Comparison of ENCODE assay signal across 8 cellular contexts in the genomic region with DNA sequence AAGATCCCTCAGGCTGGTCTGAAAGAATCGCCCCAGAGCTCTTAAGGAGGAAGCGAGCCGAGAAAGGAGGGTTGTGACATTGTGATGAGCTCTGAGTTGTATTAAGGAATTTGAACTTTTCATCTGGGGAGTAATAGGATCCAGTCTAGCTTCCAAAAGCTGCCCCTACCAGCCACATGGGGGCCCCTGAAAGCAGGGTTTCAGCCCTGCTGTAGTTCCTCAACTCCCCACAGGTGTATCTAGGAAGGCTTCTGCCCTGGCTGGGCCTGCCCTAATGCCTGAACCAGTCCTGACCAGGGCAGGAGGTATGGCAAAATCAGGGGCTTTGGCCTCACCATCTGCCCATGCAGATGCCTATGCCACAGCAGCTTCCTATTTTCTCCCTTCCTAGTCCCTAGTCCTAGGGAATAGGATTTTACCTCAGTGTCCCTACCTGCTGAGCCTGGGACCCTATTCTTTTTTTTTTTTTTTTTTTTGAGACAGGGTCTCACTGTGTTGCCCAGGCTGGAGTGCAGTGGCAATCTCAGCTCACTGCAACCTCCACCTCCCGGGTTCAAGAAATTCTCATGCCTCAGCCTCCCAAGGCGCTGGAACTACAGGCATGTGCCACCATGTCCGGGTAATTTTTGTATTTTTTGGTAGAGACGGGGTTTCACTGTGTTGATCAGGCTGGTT. TPM values are rescaled to one million over a fixed set of nuclear protein-coding genes. Genes with fewer than 3 reads are reported as not detected.
DNase-seq lines count a peak whose midpoint lies in the region; ATAC-seq and TF ChIP-seq lines count a peak whose summit lies in the region.

No MANE protein-coding gene starts in this region.

- POLR2A ChIA-PET in HEK293T (lab: Yijun Ruan, JAX): interaction anchor here (0.7 to 1.5 kb wide), 2 partner anchors 14 kb away, joined by 3 to 10 read pairs; partner anchors contain the start of gene ARPIN

- no peaks in the 10 kb centered on the region for H3K27me3 Mint-ChIP-seq in natural killer cell (ENCODE audit: low read depth in 2 of 2)
- no peaks in the 10 kb centered on the region for H3K27me3 Mint-ChIP-seq in natural killer cell treated with Interleukin-12 subunit alpha and Interleukin-12 subunit beta and Interleukin-15 and Interleukin-18, amount 100 ng/mL, for 72 hours

- H3K4me3 ChIP-seq in foreskin fibroblast (ENCODE audit: low read depth in 1 of 2, low read length in 2 of 2): no peak overlapping the region

- no peak overlapping the region for H3K4me3 Mint-ChIP-seq in natural killer cell
- no peak overlapping the region for H3K4me3 Mint-ChIP-seq in natural killer cell treated with Interleukin-12 subunit alpha and Interleukin-12 subunit beta and Interleukin-15 and Interleukin-18, amount 100 ng/mL, for 72 hours

- intact Hi-C loops in natural killer cell (cut with micrococcal nuclease): no loop called here

- no peak for ATAC-seq in natural killer cell
- ATAC-seq in natural killer cell treated with Interleukin-12 subunit alpha and Interleukin-12 subunit beta and Interleukin-15 and Interleukin-18, amount 100 ng/mL, for 72 hours: no peak

- DNase-seq in natural killer cell (no peak), HEK293T (ENCODE audit: extremely low spot score) (peak; percentile 67), NCI-H526 (lab: John Stamatoyannopoulos, UW) (peak; percentile 30 to 80), activated T-cell treated with anti-CD3 and anti-CD28 coated beads for 48 hours (ENCODE audit: low read depth) (peak; percentile 26), foreskin fibroblast (peak; percentile 47 to 81), NCI-H1105 treated with DMSO at 0.1 percent for 48 hours (lab: John Stamatoyannopoulos, UW) (no peak)
- DNase-seq in natural killer cell treated with Interleukin-12 subunit alpha and Interleukin-12 subunit beta and Interleukin-15 and Interleukin-18, amount 100 ng/mL, for 72 hours (ENCODE audit: low spot score): no peak
- peak; percentile 51 for DNase-seq in stimulated activated CD4-positive, alpha-beta T cell treated with anti-CD3 and anti-CD28 coated beads, Interleukin-1b, Interleukin-23, amount 100 ng/mL, for 48 hours

- H3K36me3 Mint-ChIP-seq in natural killer cell: no peaks in the 10 kb centered on the region
- no peaks in the 10 kb centered on the region for H3K36me3 Mint-ChIP-seq in natural killer cell treated with Interleukin-12 subunit alpha and Interleukin-12 subunit beta and Interleukin-15 and Interleukin-18, amount 100 ng/mL, for 72 hours

- no peaks in the 10 kb centered on the region for H3K9me3 Mint-ChIP-seq in natural killer cell
- H3K9me3 Mint-ChIP-seq in natural killer cell treated with Interleukin-12 subunit alpha and Interleukin-12 subunit beta and Interleukin-15 and Interleukin-18, amount 100 ng/mL, for 72 hours: no peaks in the 10 kb centered on the region

- TF ChIP-seq CTCF in natural killer cell (IDR thresholded peaks at IDR 0.05): peak; percentile 11
- peak; percentile 74 for TF ChIP-seq CTCF in foreskin fibroblast (IDR thresholded peaks at IDR 0.05; ENCODE audit: low read depth, low read length)

- CTCF ChIA-PET in HEK293T (lab: Yijun Ruan, JAX): interaction anchor here (0.7 to 1.6 kb wide), 14 partner anchors 10 to 190 kb away, joined by 3 to 6 read pairs (median 4); partner anchors contain the start of gene ARPIN

- H3K27ac Mint-ChIP-seq in natural killer cell: no peak overlapping the region
- no peak overlapping the region for H3K27ac Mint-ChIP-seq in natural killer cell treated with Interleukin-12 subunit alpha and Interleukin-12 subunit beta and Interleukin-15 and Interleukin-18, amount 100 ng/mL, for 72 hours

- peaks cover 11 to 14% of the 10 kb centered on the region in 2 donors for H3K4me1 Mint-ChIP-seq in natural killer cell
- H3K4me1 Mint-ChIP-seq in natural killer cell treated with Interleukin-12 subunit alpha and Interleukin-12 subunit beta and Interleukin-15 and Interleukin-18, amount 100 ng/mL, for 72 hours (ENCODE audit: low read depth in 2 of 2): peaks cover 5 to 12% of the 10 kb centered on the region in 2 donors

TF ChIP-seq in HEK293T, 16 proteins besides CTCF, POLR2A, EP300 and RAD21:
- TF ChIP-seq LEF1 (IDR thresholded peaks at IDR 0.05; ENCODE audit: borderline replicate concordance): no peak
- no peak for TF ChIP-seq FOXA1 (IDR thresholded peaks at IDR 0.05)
- TF ChIP-seq BHLHE40 (IDR thresholded peaks at IDR 0.05; ENCODE audit: borderline replicate concordance): no peak
- TF ChIP-seq SUZ12 (IDR thresholded peaks at IDR 0.05): no peak
- no peak for TF ChIP-seq FOXK2 (IDR thresholded peaks at IDR 0.05)
- no peak for TF ChIP-seq SP1 (IDR thresholded peaks at IDR 0.05)
- no peak for TF ChIP-seq ARNT (IDR thresholded peaks at IDR 0.05)

RNA-seq across cellular contexts. Expression of gene AP3S2, which starts 5.0 kb away (rescaled TPM):
- total RNA-seq in natural killer cell: 10 to 100 TPM; 28.4 to 38.2 (median 36.8) TPM
- total RNA-seq in natural killer cell treated with Interleukin-12 subunit alpha and Interleukin-12 subunit beta and Interleukin-15 and Interleukin-18, amount 100 ng/mL, for 72 hours: 10 to 100 TPM; 29.0 to 34.4 TPM

RNA-seq across cellular contexts. Expression of gene ARPIN, which starts 14.0 kb away (rescaled TPM):
- 1 to 10 TPM in 1 of 3 donors, under 1 TPM in 2; 0.23 to 5.5 (median 0.38) TPM for total RNA-seq in natural killer cell
- total RNA-seq in natural killer cell treated with Interleukin-12 subunit alpha and Interleukin-12 subunit beta and Interleukin-15 and Interleukin-18, amount 100 ng/mL, for 72 hours: not detected

Comparison
In these comparisons a context has a peak if more than half of its experiments do, and no peak if none do; other contexts are left out.
1. DNase-seq: peak in HEK293T (single experiment), NCI-H526 (2 of 2), activated T-cell treated with anti-CD3 and anti-CD28 coated beads for 48 hours (single experiment), foreskin fibroblast (2 of 2) and stimulated activated CD4-positive, alpha-beta T cell treated with anti-CD3 and anti-CD28 coated beads, Interleukin-1b, Interleukin-23, amount 100 ng/mL, for 48 hours (single experiment); none in natural killer cell (single experiment), natural killer cell treated with Interleukin-12 subunit alpha and Interleukin-12 subunit beta and Interleukin-15 and Interleukin-18, amount 100 ng/mL, for 72 hours (single experiment) and NCI-H1105 treated with DMSO at 0.1 percent for 48 hours (single experiment).